12 cellular contexts compared by ENCODE assay signal in the genomic region with DNA sequence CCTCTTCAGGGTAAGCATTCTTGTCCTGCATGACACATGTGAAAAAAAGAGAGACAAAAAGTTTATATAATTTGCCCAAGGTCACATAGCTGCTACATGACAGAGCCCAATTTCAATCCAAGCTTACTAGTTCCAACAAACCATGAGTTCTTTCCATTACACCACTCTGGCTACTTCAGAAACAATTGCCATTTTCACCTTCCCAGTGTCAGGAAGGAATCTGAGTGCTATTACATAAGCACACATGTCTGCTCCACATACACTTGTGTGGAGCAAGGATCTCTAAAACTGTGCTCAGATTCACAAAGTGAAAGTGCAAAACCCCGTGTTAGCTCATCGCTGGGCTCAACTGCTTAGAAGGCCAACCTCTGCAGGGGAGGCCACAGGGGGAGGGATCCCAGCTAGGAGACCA.
DNase-seq lines count a peak whose midpoint lies in the region; ATAC-seq and TF ChIP-seq lines count a peak whose summit lies in the region.
"Had no signal": no experiment of that assay in that cellular context is flagged by ENCODE, and none has a peak within 500 bp of the region (broad histone marks: within the 10 kb centered on the region; RNA-seq: fewer than 3 reads in every experiment).

No MANE protein-coding gene starts in this region.

- H3K4me1 ChIP-seq in adipocyte (ENCODE audit: control insufficient read depth, insufficient read depth, low read length) (no peaks in the 10 kb centered on the region), heart right ventricle (peaks cover 0 to 7% (median 0%) of the 10 kb centered on the region in 9 donors)

- H3K36me3 ChIP-seq in adipocyte (ENCODE audit: control insufficient read depth, insufficient read depth, low read length, severe bottlenecking) (no peaks in the 10 kb centered on the region), heart right ventricle (no peaks in the 10 kb centered on the region)

- peak overlapping the region in 2 of 10 donors; percentile 12 to 22 for H3K27ac ChIP-seq in heart right ventricle

- ATAC-seq in heart right ventricle, result peak in 7 of 8 donors; percentile 58 to 83 (median 77)
- no peak for ATAC-seq in GM19324 (IDR thresholded peaks at IDR 0.05; ENCODE audit: low FRiP score, unreplicated experiment)
- ATAC-seq: natural killer cell had no signal

- no peak for TF ChIP-seq CTCF in GM12865 (IDR thresholded peaks at IDR 0.05; ENCODE audit: insufficient read depth, low read depth, low read length, missing control alignments)
- no peak for TF ChIP-seq CTCF in heart right ventricle (IDR thresholded peaks at IDR 0.05)

- peak; percentile 33 for DNase-seq in GM12865 (ENCODE audit: low read depth)
- peak; percentile 67 for DNase-seq in adipocyte (ENCODE audit: low read depth)
- no peak for DNase-seq in heart right ventricle
- peak; percentile 61 for DNase-seq in stromal cell of bone marrow (ENCODE audit: low read depth)
- DNase-seq in activated gamma-delta T cell (lab: John Stamatoyannopoulos, UW), result no peak
- no peak for DNase-seq in DMS79 (lab: John Stamatoyannopoulos, UW)
- DNase-seq in DMS153 treated with DMSO at 0.1 percent for 48 hours (lab: John Stamatoyannopoulos, UW; ENCODE audit: unreplicated experiment), result no peak
- DNase-seq: Calu3; natural killer cell; NCI-H510A treated with DMSO at 0.1 percent for 48 hours; stimulated activated CD4-positive, alpha-beta T cell treated with anti-CD3 and anti-CD28 coated beads, Interleukin-12 subunit alpha, Interleukin-12 subunit beta, amount 100 ng/mL, for 4 hours had no signal

- no peak overlapping the region; the same call in 1 of the 2 replicates for H3K4me3 ChIP-seq in GM12865 (ENCODE audit: low read depth, low read length)
- peak overlapping the region; percentile 39 for H3K4me3 ChIP-seq in adipocyte (ENCODE audit: low read length)
- no peak overlapping the region for H3K4me3 ChIP-seq in heart right ventricle

- no peaks in the 10 kb centered on the region for H3K9me3 ChIP-seq in adipocyte (ENCODE audit: control insufficient read depth, low read length)
- no peaks in the 10 kb centered on the region for H3K9me3 ChIP-seq in heart right ventricle

- WGBS in heart right ventricle, 2 donors, result 65 to 74% methylated on average over 2 of the region's 2 CpGs

- H3K9ac ChIP-seq in adipocyte (ENCODE audit: low read length), result no peak overlapping the region

- H3K27me3 ChIP-seq in adipocyte (replicated peaks; ENCODE audit: control insufficient read depth, insufficient read depth, low read length), result no peaks in the 10 kb centered on the region
- no peaks in the 10 kb centered on the region for H3K27me3 ChIP-seq in heart right ventricle

- intact Hi-C loops in heart right ventricle (cut with DNase I), result no loop called here

Comparison
In these comparisons a context has a peak if more than half of its experiments do, and no peak if none do; other contexts are left out.
1. DNase-seq: peak in GM12865 (single experiment), adipocyte (single experiment) and stromal cell of bone marrow (single experiment); none in heart right ventricle (0 of 2), activated gamma-delta T cell (single experiment), DMS79 (single experiment) and DMS153 treated with DMSO at 0.1 percent for 48 hours (single experiment).